11 cellular contexts compared by ENCODE assay signal in the genomic region with DNA sequence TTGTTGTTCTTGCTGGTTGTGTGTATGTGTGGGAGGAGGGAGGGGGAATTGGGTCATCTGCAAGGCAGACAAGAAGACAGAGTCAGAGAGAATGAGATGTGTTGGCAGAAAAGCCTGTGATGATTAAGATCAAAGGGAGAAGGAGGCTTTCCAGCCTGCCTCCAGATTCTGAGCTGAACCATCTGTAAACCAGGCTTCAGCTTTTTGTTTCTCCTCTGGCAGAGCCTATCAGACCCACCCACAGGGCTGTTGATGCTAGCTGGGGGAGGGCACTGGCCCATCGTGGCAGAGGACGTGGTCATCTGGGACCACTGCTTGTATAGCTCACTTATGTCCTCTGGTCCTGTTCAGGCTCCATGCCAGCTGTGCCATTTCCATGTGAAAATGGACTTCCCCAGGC. TPM values are rescaled to one million over a fixed set of nuclear protein-coding genes. Genes with fewer than 3 reads are reported as not detected.
DNase-seq lines count a peak whose midpoint lies in the region; FAIRE-seq and TF ChIP-seq lines count a peak whose summit lies in the region.
"Had no signal": no experiment of that assay in that cellular context is flagged by ENCODE, and none has a peak within 500 bp of the region (broad histone marks: within the 10 kb centered on the region; RNA-seq: fewer than 3 reads in every experiment).

No MANE protein-coding gene starts in this region.

- no peak overlapping the region for H3K27ac ChIP-seq in CD4-positive, alpha-beta memory T cell (ENCODE audit: low read depth, low read length)
- peak overlapping the region in 40 of 59 donors; percentile 3 to 86 (median 58) for H3K27ac ChIP-seq in dorsolateral prefrontal cortex

- FAIRE-seq in GM12892 (lab: Jason Lieb, UNC), result no peak

- no peaks in the 10 kb centered on the region for H3K36me3 Mint-ChIP-seq in CD4-positive, alpha-beta memory T cell
- no peaks in the 10 kb centered on the region for H3K36me3 Mint-ChIP-seq in osteocyte (ENCODE audit: unreplicated experiment)
- no peaks in the 10 kb centered on the region for H3K36me3 Mint-ChIP-seq in progenitor cell of endocrine pancreas (ENCODE audit: insufficient read depth)

- POLR2A ChIA-PET in CD4-positive, alpha-beta memory T cell (lab: Charles Lee; ENCODE audit: partially characterized antibody), result interaction anchor here (1.2 to 6.2 kb wide), 5 partner anchors 8 to 33 kb away, joined by 4 to 31 read pairs (median 7); no protein-coding TSS in a partner anchor

- H3K4me3 Mint-ChIP-seq in CD4-positive, alpha-beta memory T cell, result peak overlapping the region in 7 of 8 donors; percentile 3 to 63 (median 28)
- H3K4me3 Mint-ChIP-seq in osteocyte (ENCODE audit: unreplicated experiment) (no peak overlapping the region), progenitor cell of endocrine pancreas (ENCODE audit: low read depth) (no peak overlapping the region)

- CTCF ChIA-PET in CD4-positive, alpha-beta memory T cell (lab: Charles Lee; ENCODE audit: partially characterized antibody), result interaction anchor here (1.0 to 4.1 kb wide), 9 partner anchors 9 to 71 kb away, joined by 3 to 54 read pairs (median 4); no protein-coding TSS in a partner anchor

- no peaks in the 10 kb centered on the region for H3K27me3 Mint-ChIP-seq in CD4-positive, alpha-beta memory T cell
- no peaks in the 10 kb centered on the region for H3K27me3 Mint-ChIP-seq in osteocyte (ENCODE audit: unreplicated experiment)
- peaks cover 22% of the 10 kb centered on the region for H3K27me3 Mint-ChIP-seq in progenitor cell of endocrine pancreas

- H3K27ac Mint-ChIP-seq in CD4-positive, alpha-beta memory T cell, result peak overlapping the region; percentile 31 to 87 (median 43)
- peak overlapping the region; percentile 52 for H3K27ac Mint-ChIP-seq in osteocyte (ENCODE audit: unreplicated experiment)
- H3K27ac Mint-ChIP-seq in progenitor cell of endocrine pancreas, result no peak overlapping the region

- H3K9me3 ChIP-seq in CD4-positive, alpha-beta memory T cell (ENCODE audit: control insufficient read depth in 1 of 2, low read length in 2 of 2), result no peaks in the 10 kb centered on the region
- H3K9me3 ChIP-seq: gastrocnemius medialis had no signal

- no peak for TF ChIP-seq CTCF in dorsolateral prefrontal cortex (IDR thresholded peaks at IDR 0.05 in 54 of 56, conservative IDR thresholded peaks at IDR 0.05 in 2 of 56; ENCODE audit: low read depth in 1 of 56, partially characterized antibody in 56 of 56)
- no peak for TF ChIP-seq CTCF in osteocyte (IDR thresholded peaks at IDR 0.05)
- no peak for TF ChIP-seq CTCF in progenitor cell of endocrine pancreas (IDR thresholded peaks at IDR 0.05; ENCODE audit: unreplicated experiment)

- TF ChIP-seq POLR2A in GM12892 (IDR thresholded peaks at IDR 0.05; ENCODE audit: low read depth, low read length), result no peak

- no peaks in the 10 kb centered on the region for H3K27me3 ChIP-seq in CD4-positive, alpha-beta memory T cell (ENCODE audit: insufficient read depth, low read length)
- peaks cover 0 to 20% (median 0%) of the 10 kb centered on the region in 45 donors for H3K27me3 ChIP-seq in dorsolateral prefrontal cortex
- H3K27me3 ChIP-seq: gastrocnemius medialis had no signal

- H3K4me1 Mint-ChIP-seq in CD4-positive, alpha-beta memory T cell, result peaks cover 30 to 52% (median 43%) of the 10 kb centered on the region in 4 donors
- H3K4me1 Mint-ChIP-seq in osteocyte (ENCODE audit: unreplicated experiment) (peaks cover 36% of the 10 kb centered on the region), progenitor cell of endocrine pancreas (ENCODE audit: low read depth) (peaks cover 4% of the 10 kb centered on the region)

- H3K36me3 ChIP-seq in CD4-positive, alpha-beta memory T cell (ENCODE audit: insufficient read depth, low read length), result no peaks in the 10 kb centered on the region
- H3K36me3 ChIP-seq: gastrocnemius medialis had no signal

- H3K9me3 Mint-ChIP-seq in CD4-positive, alpha-beta memory T cell, result no peaks in the 10 kb centered on the region
- H3K9me3 Mint-ChIP-seq in osteocyte (ENCODE audit: unreplicated experiment) (no peaks in the 10 kb centered on the region), progenitor cell of endocrine pancreas (ENCODE audit: low read depth) (no peaks in the 10 kb centered on the region)

- peaks cover 46% of the 10 kb centered on the region for H3K4me1 ChIP-seq in CD4-positive, alpha-beta memory T cell (ENCODE audit: insufficient read depth, low read length)

- intact Hi-C loops in CD4-positive, alpha-beta memory T cell (cut with micrococcal nuclease), result loop anchor here (2.0 kb wide), 1 partner anchor 21 kb away; no protein-coding TSS in a partner anchor
- intact Hi-C loops in dorsolateral prefrontal cortex (cut with DNase I), result no loop called here

- DNase-seq in CD4-positive, alpha-beta memory T cell, result peak; percentile 38 to 59 (median 56)
- DNase-seq in T1000 (lab: John Stamatoyannopoulos, UW), result peak; percentile 23
- peak in 1 of 10 donors; percentile 39 for DNase-seq in dorsolateral prefrontal cortex
- no peak for DNase-seq in osteocyte (ENCODE audit: extremely low spot score, unreplicated experiment)
- no peak for DNase-seq in RKO (ENCODE audit: low spot score)
- DNase-seq in progenitor cell of endocrine pancreas (ENCODE audit: low spot score, unreplicated experiment), result no peak
- DNase-seq in GM12892 (ENCODE audit: insufficient read length), result no peak
- no peak for DNase-seq in HPDE6-E6E7 (ENCODE audit: extremely low spot score)
- DNase-seq: activated CD4-positive, CD25-positive, alpha-beta regulatory T cell; gastrocnemius medialis; NCI-H526 had no signal

- H3K4me3 ChIP-seq in CD4-positive, alpha-beta memory T cell (ENCODE audit: low read length in 2 of 2), result no peak overlapping the region
- no peak overlapping the region for H3K4me3 ChIP-seq in dorsolateral prefrontal cortex
- H3K4me3 ChIP-seq: gastrocnemius medialis had no signal

RNA-seq across cellular contexts. Expression of gene COL6A3, which starts 27.6 kb away (rescaled TPM):
- 1 to 10 TPM; 1.5 to 2.1 TPM for total RNA-seq in CD4-positive, alpha-beta memory T cell
- under 1 TPM in 1 of 2 donors, not detected in 1; 0.56 TPM for polyA plus RNA-seq in CD4-positive, alpha-beta memory T cell
- total RNA-seq in dorsolateral prefrontal cortex (1 to 10 TPM in 92 of 120 experiments, under 1 TPM in 28; 0.33 to 9.0 (median 1.7) TPM), osteocyte (143 and 159 TPM in 2 replicates), progenitor cell of endocrine pancreas (0.82 and 1.0 TPM in 2 replicates)
- 0.06 TPM for polyA plus RNA-seq in GM12892 (2012; ENCODE audit: missing spikeins)

RNA-seq across cellular contexts. Expression of gene MLPH, which starts 45.4 kb away (rescaled TPM):
- total RNA-seq in CD4-positive, alpha-beta memory T cell, result not detected
- not detected for polyA plus RNA-seq in CD4-positive, alpha-beta memory T cell
- 10 to 100 TPM in 1 of 120 experiments, 1 to 10 TPM in 90, under 1 TPM in 20, not detected in 9; 0.32 to 12.5 (median 1.8) TPM for total RNA-seq in dorsolateral prefrontal cortex
- 21.0 and 22.5 TPM in 2 replicates for total RNA-seq in osteocyte
- total RNA-seq in progenitor cell of endocrine pancreas, result 1.2 and 1.6 TPM in 2 replicates
- not detected for polyA plus RNA-seq in GM12892 (2012; ENCODE audit: missing spikeins)

Comparison
In these comparisons a context has a peak if more than half of its experiments do, and no peak if none do; other contexts are left out.
1. DNase-seq: peak in CD4-positive, alpha-beta memory T cell (5 of 5) and T1000 (single experiment); none in osteocyte (single experiment), RKO (single experiment), progenitor cell of endocrine pancreas (single experiment), GM12892 (single experiment) and HPDE6-E6E7 (single experiment).
2. H3K4me3 Mint-ChIP-seq: peak in CD4-positive, alpha-beta memory T cell (7 of 8); none in osteocyte (single experiment) and progenitor cell of endocrine pancreas (single experiment).
3. RNA of gene COL6A3, which starts 27.6 kb away (total RNA-seq): 143 to 159 TPM in osteocyte; 1.5 to 2.1 TPM in CD4-positive, alpha-beta memory T cell, 0.33 to 9.0 TPM in dorsolateral prefrontal cortex and 0.82 to 1.0 TPM in progenitor cell of endocrine pancreas; every median in the first group is over 10 times any median in the second.